ENCODE assay signal across 8 cellular contexts in genomic region chr3:16600771-16601538, GRCh38. TPM values are rescaled to one million over a fixed set of nuclear protein-coding genes. Genes with fewer than 3 reads are reported as not detected.
DNase-seq lines count a peak whose midpoint lies in the region; ATAC-seq, FAIRE-seq and TF ChIP-seq lines count a peak whose summit lies in the region.

No MANE protein-coding gene starts in this region.

- dilution Hi-C loops in endothelial cell of umbilical vein (cut with MboI; ENCODE audit: extremely low pct_ligation_motif_present, low sequenced_read_pairs), result no loop called here

- TF ChIP-seq CTCF in HL-60 (IDR thresholded peaks at IDR 0.05; ENCODE audit: insufficient read depth, low read length) (peak; percentile 51), endothelial cell of umbilical vein (IDR thresholded peaks at IDR 0.05; ENCODE audit: extremely low read depth in 1 of 2, insufficient read depth in 1 of 2, low read depth in 1 of 2, low read length in 2 of 2) (peak; percentile 56 to 61)

- no peaks in the 10 kb centered on the region for H3K79me2 ChIP-seq in endothelial cell of umbilical vein (ENCODE audit: control insufficient read depth, insufficient read depth, low read length)

- DNase-seq in DMS 273 treated with DMSO at 0.1 percent for 48 hours (lab: John Stamatoyannopoulos, UW), result peak; percentile 24
- DNase-seq in HL-60 (ENCODE audit: low read depth in 1 of 2, low spot score in 1 of 2), result peak; percentile 35 to 70
- peak; percentile 56 for DNase-seq in NOMO-1 treated with DMSO at 0.1 percent for 48 hours (lab: John Stamatoyannopoulos, UW; ENCODE audit: unreplicated experiment)
- DNase-seq in activated CD8-positive, alpha-beta memory T cell treated with anti-CD3 and anti-CD28 coated beads, Interleukin-2, amount 50 U/mL, for 1 hour (ENCODE audit: extremely low read depth), result peak; percentile 78
- peak; percentile 80 for DNase-seq in endothelial cell of umbilical vein (ENCODE audit: low read depth, low spot score)
- peak; percentile 85 for DNase-seq in mucosa of gallbladder (ENCODE audit: low spot score)
- peak; percentile 68 for DNase-seq in stimulated activated CD8-positive, alpha-beta memory T cell treated with anti-CD3 and anti-CD28 coated beads, Interleukin-4, amount 100 ng/mL, for 24 hours (ENCODE audit: low read depth)

- BruUV-seq in endothelial cell of umbilical vein (replicated peaks; lab: Mats Ljungman, UMichigan), result no TSS peak

- intact Hi-C loops in endothelial cell of umbilical vein (cut with micrococcal nuclease), result loop anchor here (1.0 to 10.0 kb wide), 9 partner anchors 226 to 1240 kb away; no protein-coding TSS in a partner anchor

- H3K27me3 ChIP-seq in HL-60 (ENCODE audit: insufficient read depth, poor library complexity, severe bottlenecking), result no peaks in the 10 kb centered on the region
- peaks cover 0 to 6% of the 10 kb centered on the region in 2 experiments for H3K27me3 ChIP-seq in endothelial cell of umbilical vein (ENCODE audit: control insufficient read depth in 2 of 2, insufficient read depth in 2 of 2, low read length in 2 of 2)

- H3K27ac ChIP-seq in HL-60 (replicated peaks) (no peak overlapping the region), endothelial cell of umbilical vein (ENCODE audit: insufficient read depth, low read depth, low read length) (no peak overlapping the region)

- no peaks in the 10 kb centered on the region for H3K36me3 ChIP-seq in endothelial cell of umbilical vein (ENCODE audit: control insufficient read depth in 2 of 2, extremely low read depth in 1 of 2, insufficient read depth in 2 of 2, low read length in 2 of 2)

- TF ChIP-seq POLR2A in endothelial cell of umbilical vein (IDR thresholded peaks at IDR 0.05; ENCODE audit: low read depth, low read length), result no peak

- H3K4me2 ChIP-seq in endothelial cell of umbilical vein (ENCODE audit: insufficient read depth, low read length), result no peak overlapping the region

- no peak for ATAC-seq in GM21360 (IDR thresholded peaks at IDR 0.05; ENCODE audit: unreplicated experiment)

- CTCF ChIA-PET in endothelial cell of umbilical vein (lab: Charles Lee), result interaction anchor here (1.0 to 4.5 kb wide), 21 partner anchors 10 to 1240 kb away, joined by 3 to 29 read pairs (median 4); no protein-coding TSS in a partner anchor

- no peaks in the 10 kb centered on the region for H3K9me1 ChIP-seq in endothelial cell of umbilical vein (replicated peaks; ENCODE audit: control insufficient read depth, extremely low read depth, insufficient read depth, low read length)

- H4K20me1 ChIP-seq in endothelial cell of umbilical vein (replicated peaks; ENCODE audit: control insufficient read depth, extremely low read depth, insufficient read depth, low read length), result no peaks in the 10 kb centered on the region

- FAIRE-seq in endothelial cell of umbilical vein (lab: Jason Lieb, UNC), result peak; percentile 82

- H3K9me3 ChIP-seq in endothelial cell of umbilical vein (replicated peaks; ENCODE audit: control insufficient read depth, insufficient read depth, low read length), result no peaks in the 10 kb centered on the region

- H2AFZ ChIP-seq in endothelial cell of umbilical vein (ENCODE audit: low read depth, low read length), result no peak overlapping the region

- no peak overlapping the region for H3K9ac ChIP-seq in endothelial cell of umbilical vein (replicated peaks; ENCODE audit: extremely low read depth, insufficient read depth, low read length)

- no peak overlapping the region for H3K4me3 ChIP-seq in HL-60 (replicated peaks; ENCODE audit: insufficient read depth, low read length)
- no peak overlapping the region for H3K4me3 ChIP-seq in endothelial cell of umbilical vein (replicated peaks in 1 of 3; ENCODE audit: insufficient read depth in 1 of 3, low read depth in 1 of 3, low read length in 3 of 3)

- POLR2A ChIA-PET in endothelial cell of umbilical vein (lab: Charles Lee), result no interaction called here

- no peaks in the 10 kb centered on the region for H3K4me1 ChIP-seq in endothelial cell of umbilical vein (ENCODE audit: control insufficient read depth, extremely low read depth, insufficient read depth, low read length)

TF ChIP-seq in endothelial cell of umbilical vein, 7 proteins besides CTCF, POLR2A, EP300 and RAD21:
- TF ChIP-seq EZH2 (IDR thresholded peaks at IDR 0.05; ENCODE audit: borderline replicate concordance, low read depth, low read length, severe bottlenecking), result no peak
- no peak for TF ChIP-seq MYC (IDR thresholded peaks at IDR 0.05; ENCODE audit: low read depth, low read length)
- TF ChIP-seq MAX (IDR thresholded peaks at IDR 0.05; ENCODE audit: insufficient read depth, insufficient read length), result no peak
- TF ChIP-seq FOS (IDR thresholded peaks at IDR 0.05; ENCODE audit: borderline replicate concordance, insufficient read depth, low read length), result no peak
- no peak for TF ChIP-seq GATA2 (IDR thresholded peaks at IDR 0.05; ENCODE audit: insufficient read depth, insufficient read length, low read depth, low read length)
- TF ChIP-seq POLR2AphosphoS5 (IDR thresholded peaks at IDR 0.05; ENCODE audit: insufficient read depth, low read depth, low read length), result no peak
TF ChIP-seq in endothelial cell of umbilical vein: peak in this region for 0.

RNA-seq across cellular contexts. Expression of gene DAZL, which starts 4.3 kb away (rescaled TPM):
- total RNA-seq in endothelial cell of umbilical vein (not detected in 2 replicates), mucosa of gallbladder (not detected)
- not detected in 2 replicates for polyA plus RNA-seq in endothelial cell of umbilical vein
- polyA plus RNA-seq in endothelial cell of umbilical vein (2011; cell fraction: cytosol; rRNA removed), result not detected in 2 replicates
- polyA plus RNA-seq in endothelial cell of umbilical vein (2011; cell fraction: nucleus; rRNA removed), result not detected in 2 replicates
- polyA plus RNA-seq in endothelial cell of umbilical vein (2012), result not detected in 2 replicates
- polyA minus RNA-seq in endothelial cell of umbilical vein, result not detected in 2 replicates
- not detected for polyA minus RNA-seq in endothelial cell of umbilical vein (2011; cell fraction: cytosol; rRNA and poly(A)+ RNA removed)
- polyA minus RNA-seq in endothelial cell of umbilical vein (2011; cell fraction: nucleus; rRNA and poly(A)+ RNA removed), result not detected in 2 replicates

Comparison
In these comparisons a context has a peak if more than half of its experiments do, and no peak if none do; other contexts are left out.
1. DNase-seq: peak in every context shown above with its lines; median percentile 85 in mucosa of gallbladder; 80 in endothelial cell of umbilical vein; 78 in activated CD8-positive, alpha-beta memory T cell treated with anti-CD3 and anti-CD28 coated beads, Interleukin-2, amount 50 U/mL, for 1 hour; 68 in stimulated activated CD8-positive, alpha-beta memory T cell treated with anti-CD3 and anti-CD28 coated beads, Interleukin-4, amount 100 ng/mL, for 24 hours; 56 in NOMO-1 treated with DMSO at 0.1 percent for 48 hours; 52 in HL-60; 24 in DMS 273 treated with DMSO at 0.1 percent for 48 hours.